ENCODE assay signal across 18 cellular contexts in the genomic region with DNA sequence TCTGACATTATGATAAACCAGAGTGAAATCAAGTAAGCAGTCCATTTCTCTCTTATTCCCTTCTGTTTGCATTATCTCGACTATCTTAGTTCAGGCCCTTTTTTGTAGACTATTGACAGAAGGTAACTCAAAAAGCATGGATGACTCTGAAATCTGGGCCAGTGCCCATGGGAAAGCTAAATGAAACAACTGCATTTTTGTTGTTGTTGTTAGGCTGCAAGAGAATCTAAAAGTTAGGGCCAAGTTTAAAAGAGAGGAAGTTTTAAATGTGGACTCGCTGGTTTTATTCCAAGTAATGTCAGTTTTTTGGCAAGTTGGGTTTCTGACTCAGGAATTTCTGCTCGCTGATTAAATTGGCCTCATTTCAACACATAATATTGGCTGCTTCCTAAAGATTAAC.
A peak's percentile ranks its signal among the peaks of the same experiment; 100 is the strongest.
DNase-seq lines count a peak whose midpoint lies in the region; ATAC-seq, FAIRE-seq and TF ChIP-seq lines count a peak whose summit lies in the region.
"Had no signal": no experiment of that assay in that cellular context is flagged by ENCODE, and none has a peak within 500 bp of the region (broad histone marks: within the 10 kb centered on the region; RNA-seq: fewer than 3 reads in every experiment).

No MANE protein-coding gene starts in this region.

- H3K4me1 ChIP-seq in prostate gland (replicated peaks) (no peaks in the 10 kb centered on the region), testis (no peaks in the 10 kb centered on the region), gastrocnemius medialis (peaks cover 0 to 4% of the 10 kb centered on the region in 2 donors)

- ATAC-seq in sciatic nerve (no peak), gastrocnemius medialis (no peak)
- ATAC-seq: gastroesophageal sphincter, K562, mucosa of descending colon had no signal

- intact Hi-C loops in prostate gland (cut with DNase I): no loop called here
- intact Hi-C loops in sciatic nerve (cut with DNase I): no loop called here
- intact Hi-C loops in testis (cut with DNase I; ENCODE audit: low total_unique reads): no loop called here
- intact Hi-C loops in gastrocnemius medialis (cut with DNase I; ENCODE audit: low total_unique reads): no loop called here

- no peak overlapping the region for H3K27ac ChIP-seq in prostate gland
- no peak overlapping the region for H3K27ac ChIP-seq in testis
- H3K27ac ChIP-seq in gastrocnemius medialis: no peak overlapping the region
- H3K27ac ChIP-seq: gastroesophageal sphincter, RWPE1, tibial artery had no signal

- H3K36me3 ChIP-seq in BJ (ENCODE audit: control insufficient read depth, insufficient read depth, low read length): no peaks in the 10 kb centered on the region
- no peaks in the 10 kb centered on the region for H3K36me3 ChIP-seq in prostate gland
- H3K36me3 ChIP-seq in testis (ENCODE audit: low read depth, missing control alignments): no peaks in the 10 kb centered on the region
- no peaks in the 10 kb centered on the region for H3K36me3 ChIP-seq in gastrocnemius medialis
- H3K36me3 ChIP-seq: gastroesophageal sphincter, tibial artery had no signal

- H3K9me3 ChIP-seq in prostate gland (no peaks in the 10 kb centered on the region), testis (no peaks in the 10 kb centered on the region), gastrocnemius medialis (no peaks in the 10 kb centered on the region)
- H3K9me3 ChIP-seq: gastroesophageal sphincter, mucosa of descending colon, tibial artery had no signal

- in situ Hi-C loops in gastrocnemius medialis (cut with MboI; ENCODE audit: low sequenced_read_pairs in 4 of 4): no loop called here

- FAIRE-seq in endometrium (lab: Jason Lieb, UNC): peak; percentile 96
- FAIRE-seq: K562 had no signal

- WGBS in prostate gland: under 1% methylated on average over 3 of the region's 3 CpGs
- WGBS in testis, 2 donors: 40 to 48% methylated on average over 3 of the region's 3 CpGs

- H3K4me3 ChIP-seq in BJ (ENCODE audit: low read depth, low read length) (no peak overlapping the region), prostate gland (no peak overlapping the region), testis (no peak overlapping the region), gastrocnemius medialis (no peak overlapping the region)
- H3K4me3 ChIP-seq: gastroesophageal sphincter, K562, mucosa of descending colon, tibial artery had no signal

- TF ChIP-seq CTCF in BJ (IDR thresholded peaks at IDR 0.05; ENCODE audit: insufficient read depth, low read depth, low read length) (no peak), prostate gland (IDR thresholded peaks at IDR 0.05) (no peak), testis (IDR thresholded peaks at IDR 0.05) (no peak), gastrocnemius medialis (IDR thresholded peaks at IDR 0.05 in 4 of 5, conservative IDR thresholded peaks at IDR 0.05 in 1 of 5) (no peak)

- H3K27me3 ChIP-seq in BJ (ENCODE audit: control insufficient read depth, insufficient read depth, low read length): no peaks in the 10 kb centered on the region
- no peaks in the 10 kb centered on the region for H3K27me3 ChIP-seq in prostate gland (replicated peaks; ENCODE audit: insufficient read depth)
- H3K27me3 ChIP-seq in testis: no peaks in the 10 kb centered on the region
- no peaks in the 10 kb centered on the region for H3K27me3 ChIP-seq in gastrocnemius medialis
- H3K27me3 ChIP-seq: gastroesophageal sphincter, tibial artery had no signal

- DNase-seq in BJ (ENCODE audit: low read depth): peak; percentile 50
- peak; percentile 36 to 85 for DNase-seq in NCI-H446 (lab: John Stamatoyannopoulos, UW)
- peak; percentile 7 for DNase-seq in prostate gland (ENCODE audit: low spot score)
- DNase-seq in sciatic nerve (ENCODE audit: low spot score): no peak
- DNase-seq in testis: no peak
- DNase-seq in islet precursor cell: no peak
- no peak for DNase-seq in gastrocnemius medialis
- DNase-seq: activated CD4-positive, alpha-beta T cell treated with anti-CD3 and anti-CD28 coated beads for 48 hours; activated T-cell treated with anti-CD3 and anti-CD28 coated beads, Interleukin-2, amount 50 U/mL, for 24 hours; mucosa of descending colon; stimulated activated CD4-positive, alpha-beta T cell treated with anti-CD3 and anti-CD28 coated beads, Interleukin-2, amount 100 ng/mL, for 24 hours; stimulated activated CD8-positive, alpha-beta memory T cell treated with anti-CD3 and anti-CD28 coated beads, Interleukin-4, amount 100 ng/mL, for 48 hours; T-helper 2 cell; tibial artery had no signal

- no peak for TF ChIP-seq POLR2A in prostate gland (IDR thresholded peaks at IDR 0.05)
- TF ChIP-seq POLR2A in testis (IDR thresholded peaks at IDR 0.05): no peak
- no peak for TF ChIP-seq POLR2A in gastrocnemius medialis (IDR thresholded peaks at IDR 0.05)

- CTCF ChIA-PET in BJ (lab: Yijun Ruan, JAX): no interaction called here

- POLR2A ChIA-PET in BJ (lab: Charles Lee): no interaction called here

Comparison
In these comparisons a context has a peak if more than half of its experiments do, and no peak if none do; other contexts are left out.
1. DNase-seq: peak in BJ (single experiment), NCI-H446 (2 of 2) and prostate gland (single experiment); none in sciatic nerve (single experiment), testis (single experiment), islet precursor cell (single experiment) and gastrocnemius medialis (0 of 2).